1 cellular context compared by ENCODE assay signal in the genomic region with DNA sequence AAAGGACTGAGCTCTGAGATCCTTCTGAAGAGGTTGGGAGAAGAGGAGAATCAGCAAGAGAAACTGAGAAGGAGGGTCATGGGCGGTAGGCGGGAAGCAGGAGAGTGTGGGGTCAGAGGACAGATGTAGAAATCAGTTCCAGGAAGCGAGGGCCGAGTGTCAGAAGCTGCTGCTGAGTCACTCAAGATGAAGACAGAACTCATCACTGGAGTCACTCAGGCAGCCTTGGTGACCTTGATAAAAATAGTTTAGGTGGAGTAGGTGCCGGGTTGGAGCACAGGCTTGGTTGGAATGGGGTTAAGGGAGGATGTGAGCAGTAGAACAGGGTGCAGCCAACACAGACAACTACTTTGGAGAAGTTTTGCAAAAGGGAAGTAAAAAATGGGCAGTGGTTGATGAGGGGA.
TF ChIP-seq lines count a peak whose summit lies in the region.

No MANE protein-coding gene starts in this region.

TF ChIP-seq in GM23338, 12 proteins besides CTCF, POLR2A, EP300 and RAD21:
- TF ChIP-seq CREB1 (CRISPR knock-in tag; IDR thresholded peaks at IDR 0.05; ENCODE audit: low read depth) (no peak), STAT1 (IDR thresholded peaks at IDR 0.05; ENCODE audit: unreplicated experiment) (no peak), EZH2phosphoT487 (IDR thresholded peaks at IDR 0.05; ENCODE audit: unreplicated experiment) (no peak), ZNF331 (CRISPR knock-in tag; IDR thresholded peaks at IDR 0.05; ENCODE audit: low read depth) (no peak), ZNF114 (CRISPR knock-in tag; IDR thresholded peaks at IDR 0.05) (no peak), ETS1 (IDR thresholded peaks at IDR 0.05) (no peak), EZH2 (IDR thresholded peaks at IDR 0.05; ENCODE audit: low read depth, unreplicated experiment) (no peak), NANOG (IDR thresholded peaks at IDR 0.05; ENCODE audit: borderline replicate concordance) (no peak), POLR2AphosphoS5 (IDR thresholded peaks at IDR 0.05; ENCODE audit: low read depth) (no peak), JUNB (IDR thresholded peaks at IDR 0.05; ENCODE audit: unreplicated experiment) (no peak)
- TF ChIP-seq, protein P1, sequence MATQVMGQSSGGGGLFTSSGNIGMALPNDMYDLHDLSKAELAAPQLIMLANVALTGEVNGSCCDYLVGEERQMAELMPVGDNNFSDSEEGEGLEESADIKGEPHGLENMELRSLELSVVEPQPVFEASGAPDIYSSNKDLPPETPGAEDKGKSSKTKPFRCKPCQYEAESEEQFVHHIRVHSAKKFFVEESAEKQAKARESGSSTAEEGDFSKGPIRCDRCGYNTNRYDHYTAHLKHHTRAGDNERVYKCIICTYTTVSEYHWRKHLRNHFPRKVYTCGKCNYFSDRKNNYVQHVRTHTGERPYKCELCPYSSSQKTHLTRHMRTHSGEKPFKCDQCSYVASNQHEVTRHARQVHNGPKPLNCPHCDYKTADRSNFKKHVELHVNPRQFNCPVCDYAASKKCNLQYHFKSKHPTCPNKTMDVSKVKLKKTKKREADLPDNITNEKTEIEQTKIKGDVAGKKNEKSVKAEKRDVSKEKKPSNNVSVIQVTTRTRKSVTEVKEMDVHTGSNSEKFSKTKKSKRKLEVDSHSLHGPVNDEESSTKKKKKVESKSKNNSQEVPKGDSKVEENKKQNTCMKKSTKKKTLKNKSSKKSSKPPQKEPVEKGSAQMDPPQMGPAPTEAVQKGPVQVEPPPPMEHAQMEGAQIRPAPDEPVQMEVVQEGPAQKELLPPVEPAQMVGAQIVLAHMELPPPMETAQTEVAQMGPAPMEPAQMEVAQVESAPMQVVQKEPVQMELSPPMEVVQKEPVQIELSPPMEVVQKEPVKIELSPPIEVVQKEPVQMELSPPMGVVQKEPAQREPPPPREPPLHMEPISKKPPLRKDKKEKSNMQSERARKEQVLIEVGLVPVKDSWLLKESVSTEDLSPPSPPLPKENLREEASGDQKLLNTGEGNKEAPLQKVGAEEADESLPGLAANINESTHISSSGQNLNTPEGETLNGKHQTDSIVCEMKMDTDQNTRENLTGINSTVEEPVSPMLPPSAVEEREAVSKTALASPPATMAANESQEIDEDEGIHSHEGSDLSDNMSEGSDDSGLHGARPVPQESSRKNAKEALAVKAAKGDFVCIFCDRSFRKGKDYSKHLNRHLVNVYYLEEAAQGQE (IDR thresholded peaks at IDR 0.05; ENCODE audit: unreplicated experiment): no peak
- TF ChIP-seq, protein P2, sequence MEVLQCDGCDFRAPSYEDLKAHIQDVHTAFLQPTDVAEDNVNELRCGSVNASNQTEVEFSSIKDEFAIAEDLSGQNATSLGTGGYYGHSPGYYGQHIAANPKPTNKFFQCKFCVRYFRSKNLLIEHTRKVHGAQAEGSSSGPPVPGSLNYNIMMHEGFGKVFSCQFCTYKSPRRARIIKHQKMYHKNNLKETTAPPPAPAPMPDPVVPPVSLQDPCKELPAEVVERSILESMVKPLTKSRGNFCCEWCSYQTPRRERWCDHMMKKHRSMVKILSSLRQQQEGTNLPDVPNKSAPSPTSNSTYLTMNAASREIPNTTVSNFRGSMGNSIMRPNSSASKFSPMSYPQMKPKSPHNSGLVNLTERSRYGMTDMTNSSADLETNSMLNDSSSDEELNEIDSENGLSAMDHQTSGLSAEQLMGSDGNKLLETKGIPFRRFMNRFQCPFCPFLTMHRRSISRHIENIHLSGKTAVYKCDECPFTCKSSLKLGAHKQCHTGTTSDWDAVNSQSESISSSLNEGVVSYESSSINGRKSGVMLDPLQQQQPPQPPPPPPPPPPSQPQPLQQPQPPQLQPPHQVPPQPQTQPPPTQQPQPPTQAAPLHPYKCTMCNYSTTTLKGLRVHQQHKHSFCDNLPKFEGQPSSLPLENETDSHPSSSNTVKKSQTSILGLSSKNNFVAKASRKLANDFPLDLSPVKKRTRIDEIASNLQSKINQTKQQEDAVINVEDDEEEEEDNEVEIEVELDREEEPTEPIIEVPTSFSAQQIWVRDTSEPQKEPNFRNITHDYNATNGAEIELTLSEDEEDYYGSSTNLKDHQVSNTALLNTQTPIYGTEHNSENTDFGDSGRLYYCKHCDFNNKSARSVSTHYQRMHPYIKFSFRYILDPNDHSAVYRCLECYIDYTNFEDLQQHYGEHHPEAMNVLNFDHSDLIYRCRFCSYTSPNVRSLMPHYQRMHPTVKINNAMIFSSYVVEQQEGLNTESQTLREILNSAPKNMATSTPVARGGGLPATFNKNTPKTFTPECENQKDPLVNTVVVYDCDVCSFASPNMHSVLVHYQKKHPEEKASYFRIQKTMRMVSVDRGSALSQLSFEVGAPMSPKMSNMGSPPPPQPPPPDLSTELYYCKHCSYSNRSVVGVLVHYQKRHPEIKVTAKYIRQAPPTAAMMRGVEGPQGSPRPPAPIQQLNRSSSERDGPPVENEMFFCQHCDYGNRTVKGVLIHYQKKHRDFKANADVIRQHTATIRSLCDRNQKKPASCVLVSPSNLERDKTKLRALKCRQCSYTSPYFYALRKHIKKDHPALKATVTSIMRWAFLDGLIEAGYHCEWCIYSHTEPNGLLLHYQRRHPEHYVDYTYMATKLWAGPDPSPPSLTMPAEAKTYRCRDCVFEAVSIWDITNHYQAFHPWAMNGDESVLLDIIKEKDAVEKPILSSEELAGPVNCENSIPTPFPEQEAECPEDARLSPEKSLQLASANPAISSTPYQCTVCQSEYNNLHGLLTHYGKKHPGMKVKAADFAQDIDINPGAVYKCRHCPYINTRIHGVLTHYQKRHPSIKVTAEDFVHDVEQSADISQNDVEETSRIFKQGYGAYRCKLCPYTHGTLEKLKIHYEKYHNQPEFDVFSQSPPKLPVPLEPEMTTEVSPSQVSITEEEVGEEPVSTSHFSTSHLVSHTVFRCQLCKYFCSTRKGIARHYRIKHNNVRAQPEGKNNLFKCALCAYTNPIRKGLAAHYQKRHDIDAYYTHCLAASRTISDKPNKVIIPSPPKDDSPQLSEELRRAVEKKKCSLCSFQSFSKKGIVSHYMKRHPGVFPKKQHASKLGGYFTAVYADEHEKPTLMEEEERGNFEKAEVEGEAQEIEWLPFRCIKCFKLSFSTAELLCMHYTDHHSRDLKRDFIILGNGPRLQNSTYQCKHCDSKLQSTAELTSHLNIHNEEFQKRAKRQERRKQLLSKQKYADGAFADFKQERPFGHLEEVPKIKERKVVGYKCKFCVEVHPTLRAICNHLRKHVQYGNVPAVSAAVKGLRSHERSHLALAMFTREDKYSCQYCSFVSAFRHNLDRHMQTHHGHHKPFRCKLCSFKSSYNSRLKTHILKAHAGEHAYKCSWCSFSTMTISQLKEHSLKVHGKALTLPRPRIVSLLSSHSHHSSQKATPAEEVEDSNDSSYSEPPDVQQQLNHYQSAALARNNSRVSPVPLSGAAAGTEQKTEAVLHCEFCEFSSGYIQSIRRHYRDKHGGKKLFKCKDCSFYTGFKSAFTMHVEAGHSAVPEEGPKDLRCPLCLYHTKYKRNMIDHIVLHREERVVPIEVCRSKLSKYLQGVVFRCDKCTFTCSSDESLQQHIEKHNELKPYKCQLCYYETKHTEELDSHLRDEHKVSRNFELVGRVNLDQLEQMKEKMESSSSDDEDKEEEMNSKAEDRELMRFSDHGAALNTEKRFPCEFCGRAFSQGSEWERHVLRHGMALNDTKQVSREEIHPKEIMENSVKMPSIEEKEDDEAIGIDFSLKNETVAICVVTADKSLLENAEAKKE (CRISPR knock-in tag; IDR thresholded peaks at IDR 0.05): no peak
